Comparison of ENCODE assay signal across 15 cellular contexts in genomic region chr16:81602792-81603191, GRCh38.
DNase-seq lines count a peak whose midpoint lies in the region; FAIRE-seq and TF ChIP-seq lines count a peak whose summit lies in the region.
"Had no signal": no experiment of that assay in that cellular context is flagged by ENCODE, and none has a peak within 500 bp of the region (broad histone marks: within the 10 kb centered on the region; RNA-seq: fewer than 3 reads in every experiment).

No MANE protein-coding gene starts in this region.

- no peak overlapping the region for H3K4me3 Mint-ChIP-seq in Caco-2 (ENCODE audit: unreplicated experiment)
- no peak overlapping the region for H3K4me3 Mint-ChIP-seq in astrocyte (ENCODE audit: unreplicated experiment)
- no peak overlapping the region for H3K4me3 Mint-ChIP-seq in mesothelial cell of epicardium
- no peak overlapping the region for H3K4me3 Mint-ChIP-seq in H9

- TF ChIP-seq CTCF in Caco-2 (IDR thresholded peaks at IDR 0.05; ENCODE audit: insufficient read depth in 1 of 2, low read depth in 1 of 2, low read length in 1 of 2, severe bottlenecking in 1 of 2, unreplicated experiment in 1 of 2) (no peak), astrocyte (IDR thresholded peaks at IDR 0.05; ENCODE audit: insufficient read depth, low read depth, low read length) (no peak), mesothelial cell of epicardium (IDR thresholded peaks at IDR 0.05; ENCODE audit: unreplicated experiment) (no peak), H9 (conservative IDR thresholded peaks at IDR 0.05) (no peak)

- no peaks in the 10 kb centered on the region for H3K9me3 ChIP-seq in Caco-2
- H3K9me3 ChIP-seq in astrocyte (ENCODE audit: insufficient read depth, low read depth, low read length) = no peaks in the 10 kb centered on the region
- no peaks in the 10 kb centered on the region for H3K9me3 ChIP-seq in stomach smooth muscle (ENCODE audit: control insufficient read depth in 2 of 2, low read length in 2 of 2)
- no peaks in the 10 kb centered on the region for H3K9me3 ChIP-seq in H9 (ENCODE audit: control insufficient read depth, low read depth, low read length)

- intact Hi-C loops in Caco-2 (cut with micrococcal nuclease; ENCODE audit: unreplicated experiment) = no loop called here

- H3K9ac ChIP-seq in astrocyte (ENCODE audit: low read length) (no peak overlapping the region), stomach smooth muscle (ENCODE audit: low read length in 2 of 2) (peak overlapping the region; percentile 31 to 36), H9 (ENCODE audit: extremely low read depth, insufficient read length, low read length) (no peak overlapping the region)

- H3K79me2 ChIP-seq in astrocyte (ENCODE audit: insufficient read depth, low read length) (peaks cover 57% of the 10 kb centered on the region), H9 (ENCODE audit: insufficient read depth, low read length) (peaks cover 3% of the 10 kb centered on the region; the same call in 1 of the 2 replicates)

- peaks cover 69% of the 10 kb centered on the region for H4K20me1 ChIP-seq in astrocyte (ENCODE audit: insufficient read depth, low read length)
- no peaks in the 10 kb centered on the region for H4K20me1 ChIP-seq in H9 (ENCODE audit: control insufficient read depth, insufficient read depth, insufficient read length)

- H4K8ac ChIP-seq in H9 (replicated peaks; ENCODE audit: insufficient read length, low read depth, low read length) = no peak overlapping the region

- H3K23ac ChIP-seq in H9 (ENCODE audit: insufficient read length, low read depth, low read length) = no peak overlapping the region

- no peak for FAIRE-seq in astrocyte (lab: Jason Lieb, UNC)
- FAIRE-seq: HTR-8/SVneo had no signal

- H3K27ac Mint-ChIP-seq in Caco-2 (ENCODE audit: unreplicated experiment) (peak overlapping the region; percentile 97), astrocyte (ENCODE audit: unreplicated experiment) (peak overlapping the region; percentile 72), mesothelial cell of epicardium (peak overlapping the region; percentile 60), H9 (peak overlapping the region in 1 of 3 experiments; percentile 78; a peak in 1 of 7 replicates)

- H3K23me2 ChIP-seq in H9 (ENCODE audit: insufficient read length, low read depth, low read length, poor library complexity, severe bottlenecking) = no peaks in the 10 kb centered on the region

- no peaks in the 10 kb centered on the region for H3K79me1 ChIP-seq in H9 (ENCODE audit: insufficient read depth, low read depth, low read length, poor library complexity, severe bottlenecking)

- no peak for DNase-seq in Caco-2
- DNase-seq in astrocyte (ENCODE audit: low read depth) = no peak
- DNase-seq in mesothelial cell of epicardium (ENCODE audit: low spot score in 2 of 2, unreplicated experiment in 2 of 2) = no peak
- DNase-seq in stimulated activated CD4-positive, alpha-beta T cell treated with anti-CD3 and anti-CD28 coated beads, Interleukin-4, amount 100 ng/mL, for 1 hour = no peak
- DNase-seq in KBM-7 = no peak
- DNase-seq in NCI-H2196 treated with DMSO at 0.1 percent for 48 hours (lab: John Stamatoyannopoulos, UW; ENCODE audit: unreplicated experiment) = no peak
- no peak for DNase-seq in H9
- DNase-seq: HCEC 1CT, NCI-H1092 treated with DMSO at 0.1 percent for 48 hours, NCI-H1694, NCI-H446 treated with DMSO at 0.1 percent for 48 hours, NCI-H748 treated with DMSO at 0.1 percent for 48 hours, SHP77 had no signal

- no peak overlapping the region for H2BK20ac ChIP-seq in H9 (ENCODE audit: low read depth, low read length, poor library complexity, severe bottlenecking)

- no peak overlapping the region for H2BK12ac ChIP-seq in H9 (ENCODE audit: insufficient read length, low read depth, low read length)

- H3K27ac ChIP-seq in astrocyte (ENCODE audit: low read depth, low read length) (no peak overlapping the region), stomach smooth muscle (ENCODE audit: low read length) (peak overlapping the region; percentile 73), H9 (ENCODE audit: insufficient read length, low read depth, low read length) (no peak overlapping the region)

- no peak overlapping the region for H2BK120ac ChIP-seq in H9 (ENCODE audit: low read depth, low read length, poor library complexity, severe bottlenecking)

- H3K9me3 Mint-ChIP-seq in Caco-2 (ENCODE audit: unreplicated experiment) (no peaks in the 10 kb centered on the region), astrocyte (ENCODE audit: unreplicated experiment) (peaks cover 1% of the 10 kb centered on the region), mesothelial cell of epicardium (no peaks in the 10 kb centered on the region), H9 (no peaks in the 10 kb centered on the region)

- WGBS in H9 (ENCODE audit: extremely low coverage, insufficient read length, low lambda C conversion rate) = no CpG with 5 or more reads among the region's 11 CpGs

- in situ Hi-C loops in KBM-7 (cut with MboI; ENCODE audit: low pct_unique_long_range_greater_than_20kb, low sequenced_read_pairs) = no loop called here

- H3K4me1 Mint-ChIP-seq in Caco-2 (ENCODE audit: low read depth, unreplicated experiment) (peaks cover 44% of the 10 kb centered on the region), astrocyte (ENCODE audit: low read depth, unreplicated experiment) (peaks cover 63% of the 10 kb centered on the region), mesothelial cell of epicardium (peaks cover 42% of the 10 kb centered on the region), H9 (peaks cover 39 to 43% of the 10 kb centered on the region in 2 experiments)

- H4K91ac ChIP-seq in H9 (ENCODE audit: insufficient read length, low read depth, low read length) = no peak overlapping the region

- H3K14ac ChIP-seq in H9 (ENCODE audit: insufficient read depth, low read length) = no peak overlapping the region

- H3K36me3 ChIP-seq in Caco-2 (ENCODE audit: control insufficient read depth, insufficient read depth, low read length) = no peaks in the 10 kb centered on the region
- no peaks in the 10 kb centered on the region for H3K36me3 ChIP-seq in astrocyte (ENCODE audit: insufficient read depth, low read length)
- peaks cover 0 to 2% of the 10 kb centered on the region in 2 donors for H3K36me3 ChIP-seq in stomach smooth muscle (ENCODE audit: control insufficient read depth in 2 of 2, insufficient read depth in 2 of 2, low read length in 2 of 2)

- H4K5ac ChIP-seq in H9 (ENCODE audit: insufficient read length, low read depth, low read length) = no peak overlapping the region

- H3K4me3 ChIP-seq in Caco-2 (ENCODE audit: low read depth, low read length) = no peak overlapping the region
- no peak overlapping the region for H3K4me3 ChIP-seq in astrocyte (ENCODE audit: insufficient read depth, low read depth, low read length)
- peak overlapping the region; percentile 22 to 26 for H3K4me3 ChIP-seq in stomach smooth muscle (ENCODE audit: low read length in 2 of 2)

- H2BK5ac ChIP-seq in H9 (ENCODE audit: insufficient read length, low read length) = no peak overlapping the region

- H3K4me2 ChIP-seq in astrocyte (ENCODE audit: low read length) = no peak overlapping the region
- no peak overlapping the region for H3K4me2 ChIP-seq in H9 (ENCODE audit: insufficient read depth, insufficient read length, low read length)

- H2AFZ ChIP-seq in astrocyte (ENCODE audit: low read depth, low read length) (no peak overlapping the region), H9 (ENCODE audit: low read length) (no peak overlapping the region)

- H2AK5ac ChIP-seq in H9 (ENCODE audit: insufficient read length, low read length) = no peak overlapping the region

- H3K4me1 ChIP-seq in Caco-2 = peaks cover 39% of the 10 kb centered on the region
- peaks cover 36% of the 10 kb centered on the region for H3K4me1 ChIP-seq in astrocyte (ENCODE audit: insufficient read depth, low read length)
- H3K4me1 ChIP-seq in stomach smooth muscle (ENCODE audit: control insufficient read depth, insufficient read depth, low read length) = peaks cover 32% of the 10 kb centered on the region
- H3K4me1 ChIP-seq in H9 (ENCODE audit: insufficient read depth, low read length) = peaks cover 3% of the 10 kb centered on the region; the same call in 1 of the 2 replicates

- H3K18ac ChIP-seq in H9 (ENCODE audit: insufficient read length, low read depth, low read length) = no peak overlapping the region

- peaks cover 26% of the 10 kb centered on the region for H3K36me3 Mint-ChIP-seq in Caco-2 (ENCODE audit: insufficient read depth, unreplicated experiment)
- peaks cover 4% of the 10 kb centered on the region for H3K36me3 Mint-ChIP-seq in astrocyte (ENCODE audit: low read depth, unreplicated experiment)
- H3K36me3 Mint-ChIP-seq in mesothelial cell of epicardium = peaks cover 5% of the 10 kb centered on the region
- H3K36me3 Mint-ChIP-seq in H9 (ENCODE audit: insufficient read depth in 1 of 3, low read depth in 3 of 3) = peaks cover 0 to 11% (median 8%) of the 10 kb centered on the region in 3 experiments; a peak in 5 of 7 replicates

- no peak overlapping the region for H3T11ph ChIP-seq in H9 (ENCODE audit: low read length)

- no TSS peak for BruUV-seq in Caco-2 (replicated peaks; lab: Mats Ljungman, UMichigan)

- H2BK15ac ChIP-seq in H9 (ENCODE audit: low read depth, low read length) = no peak overlapping the region

- no peaks in the 10 kb centered on the region for H3K27me3 Mint-ChIP-seq in Caco-2 (ENCODE audit: insufficient read depth, unreplicated experiment)
- H3K27me3 Mint-ChIP-seq in astrocyte (ENCODE audit: low read depth, unreplicated experiment) = no peaks in the 10 kb centered on the region
- H3K27me3 Mint-ChIP-seq in mesothelial cell of epicardium (ENCODE audit: low read depth) = no peaks in the 10 kb centered on the region
- H3K27me3 Mint-ChIP-seq in H9 (ENCODE audit: low read depth) = no peaks in the 10 kb centered on the region

- CTCF ChIA-PET in Caco-2 (lab: Charles Lee) = no interaction called here

- H3K27me3 ChIP-seq in Caco-2 (replicated peaks; ENCODE audit: control insufficient read depth, insufficient read depth, low read length) = no peaks in the 10 kb centered on the region
- no peaks in the 10 kb centered on the region for H3K27me3 ChIP-seq in astrocyte (ENCODE audit: insufficient read depth, low read length)
- no peaks in the 10 kb centered on the region for H3K27me3 ChIP-seq in stomach smooth muscle (ENCODE audit: control insufficient read depth in 1 of 2, insufficient read depth in 2 of 2, low read length in 2 of 2)
- H3K27me3 ChIP-seq in H9 (ENCODE audit: insufficient read depth, low read length) = no peaks in the 10 kb centered on the region

- H3K56ac ChIP-seq in H9 (ENCODE audit: insufficient read length, low read depth, low read length) = no peak overlapping the region

- H3K4ac ChIP-seq in H9 (ENCODE audit: low read depth, low read length) = no peak overlapping the region

- POLR2A ChIA-PET in Caco-2 (lab: Charles Lee) = interaction anchor here (0.5 kb wide), 1 partner anchor 54 kb away, joined by 4 read pairs; no protein-coding TSS in a partner anchor

Comparison
In these comparisons a context has a peak if more than half of its experiments do, and no peak if none do; other contexts are left out.
1. H3K4me3 ChIP-seq: peak in stomach smooth muscle (2 of 2); none in Caco-2 (single experiment) and astrocyte (single experiment).
2. H3K9ac ChIP-seq: peak in stomach smooth muscle (2 of 2); none in astrocyte (single experiment) and H9 (single experiment).